ENCODE assay signal across 12 cellular contexts in the genomic region with DNA sequence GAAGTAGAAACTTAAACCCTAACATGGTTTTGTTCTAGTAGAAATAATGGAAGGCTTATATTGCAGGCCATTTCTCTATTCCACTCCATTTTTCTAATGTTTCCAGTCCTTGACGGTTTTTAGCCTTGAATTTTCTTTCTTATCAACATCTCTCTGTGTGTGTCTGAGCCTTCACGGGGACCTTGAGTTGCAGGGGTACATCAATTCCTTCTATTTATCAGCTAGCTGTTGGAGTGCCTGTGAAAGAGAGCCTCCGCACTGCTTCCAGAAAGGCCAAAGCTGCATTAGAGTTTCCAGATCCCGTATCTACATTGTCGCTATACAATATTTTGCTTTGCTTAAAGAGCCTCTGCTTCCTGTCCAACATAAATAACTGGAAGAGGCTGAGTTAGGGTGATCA. TPM values are rescaled to one million over a fixed set of nuclear protein-coding genes. Genes with fewer than 3 reads are reported as not detected.
DNase-seq lines count a peak whose midpoint lies in the region; ATAC-seq and TF ChIP-seq lines count a peak whose summit lies in the region.
"Had no signal": no experiment of that assay in that cellular context is flagged by ENCODE, and none has a peak within 500 bp of the region (broad histone marks: within the 10 kb centered on the region; RNA-seq: fewer than 3 reads in every experiment).

No MANE protein-coding gene starts in this region.

- H2AFZ ChIP-seq in neuronal stem cell (ENCODE audit: low read length) = peak overlapping the region; percentile 27
- H2AFZ ChIP-seq: GM23248 had no signal

- H3K9me3 ChIP-seq in adrenal gland (replicated peaks in 1 of 3) = no peaks in the 10 kb centered on the region
- H3K9me3 ChIP-seq in neuronal stem cell (replicated peaks in 1 of 2; ENCODE audit: control insufficient read depth in 2 of 2, insufficient read depth in 1 of 2, low read depth in 1 of 2, low read length in 2 of 2) = no peaks in the 10 kb centered on the region
- no peaks in the 10 kb centered on the region for H3K9me3 ChIP-seq in ascending aorta
- no peaks in the 10 kb centered on the region for H3K9me3 ChIP-seq in sigmoid colon
- H3K9me3 ChIP-seq: BLaER1 treated with 17β-estradiol and CSF1 and Interleukin-3, amounts not matched to agents 10 nM and 100 nM had no signal

- H3K27ac ChIP-seq in adrenal gland (peak overlapping the region in 4 of 5 donors; percentile 4 to 71 (median 41)), neuronal stem cell (replicated peaks; ENCODE audit: low read length) (no peak overlapping the region), ascending aorta (no peak overlapping the region), sigmoid colon (no peak overlapping the region)
- H3K27ac ChIP-seq: BLaER1 treated with 17β-estradiol and CSF1 and Interleukin-3, amounts not matched to agents 10 nM and 100 nM; GM23248 had no signal

- H3K27me3 ChIP-seq in adrenal gland (no peaks in the 10 kb centered on the region), neuronal stem cell (ENCODE audit: control insufficient read depth in 3 of 3, insufficient read depth in 3 of 3, low read depth in 1 of 3, low read length in 3 of 3) (peaks cover 0 to 2% (median 0%) of the 10 kb centered on the region in 3 experiments), ascending aorta (no peaks in the 10 kb centered on the region), sigmoid colon (no peaks in the 10 kb centered on the region)
- H3K27me3 ChIP-seq: BLaER1 treated with 17β-estradiol and CSF1 and Interleukin-3, amounts not matched to agents 10 nM and 100 nM had no signal

- DNase-seq in activated T-cell treated with anti-CD3 and anti-CD28 coated beads, Interleukin-2, amount 50 U/mL, for 24 hours = no peak
- DNase-seq in activated T-cell treated with anti-CD3 and anti-CD28 coated beads, Interleukin-2, amount 50 U/mL, for 4 hours = no peak
- peak in 6 of 7 donors; percentile 34 to 63 (median 46) for DNase-seq in adrenal gland
- no peak for DNase-seq in glutamatergic neuron
- DNase-seq in neuronal stem cell (ENCODE audit: low spot score) = no peak
- DNase-seq in ascending aorta (ENCODE audit: low spot score in 2 of 2) = no peak
- no peak for DNase-seq in sigmoid colon
- DNase-seq: 8988T; CD4-positive, CD25-positive, alpha-beta regulatory T cell; H7 had no signal

- no peak overlapping the region for H4K91ac ChIP-seq in neuronal stem cell (ENCODE audit: low read depth, low read length, poor library complexity)

- H3K36me3 Mint-ChIP-seq in activated T-cell treated with anti-CD3 and anti-CD28 coated beads, Interleukin-2, amount 50 U/mL, for 24 hours (ENCODE audit: low read depth) = no peaks in the 10 kb centered on the region
- no peaks in the 10 kb centered on the region for H3K36me3 Mint-ChIP-seq in activated T-cell treated with anti-CD3 and anti-CD28 coated beads, Interleukin-2, amount 50 U/mL, for 4 hours (ENCODE audit: insufficient read depth)
- H3K36me3 Mint-ChIP-seq in glutamatergic neuron (ENCODE audit: unreplicated experiment) = no peaks in the 10 kb centered on the region
- H3K36me3 Mint-ChIP-seq: CD4-positive, CD25-positive, alpha-beta regulatory T cell had no signal

- no peak overlapping the region for H3K23ac ChIP-seq in neuronal stem cell (ENCODE audit: low read depth, low read length, poor library complexity)

- peaks cover 24% of the 10 kb centered on the region for H3K4me1 Mint-ChIP-seq in activated T-cell treated with anti-CD3 and anti-CD28 coated beads, Interleukin-2, amount 50 U/mL, for 24 hours (ENCODE audit: low read depth)
- H3K4me1 Mint-ChIP-seq in activated T-cell treated with anti-CD3 and anti-CD28 coated beads, Interleukin-2, amount 50 U/mL, for 4 hours (ENCODE audit: low read depth) = peaks cover 2% of the 10 kb centered on the region
- H3K4me1 Mint-ChIP-seq in glutamatergic neuron (ENCODE audit: low read depth, unreplicated experiment) = no peaks in the 10 kb centered on the region

- TF ChIP-seq CTCF in adrenal gland (IDR thresholded peaks at IDR 0.05) (no peak), glutamatergic neuron (IDR thresholded peaks at IDR 0.05; ENCODE audit: partially characterized antibody, unreplicated experiment) (no peak), ascending aorta (IDR thresholded peaks at IDR 0.05) (no peak), sigmoid colon (IDR thresholded peaks at IDR 0.05) (no peak)

- TF ChIP-seq POLR2A in adrenal gland (IDR thresholded peaks at IDR 0.05) = no peak
- TF ChIP-seq POLR2A in sigmoid colon (IDR thresholded peaks at IDR 0.05) = no peak

- H3K14ac ChIP-seq in neuronal stem cell (ENCODE audit: low read length) = no peak overlapping the region

- H3K36me3 ChIP-seq in adrenal gland (replicated peaks in 1 of 2) (no peaks in the 10 kb centered on the region), neuronal stem cell (replicated peaks in 1 of 2; ENCODE audit: control insufficient read depth in 2 of 2, insufficient read depth in 2 of 2, low read length in 2 of 2) (no peaks in the 10 kb centered on the region), ascending aorta (no peaks in the 10 kb centered on the region), sigmoid colon (no peaks in the 10 kb centered on the region)
- H3K36me3 ChIP-seq: BLaER1 treated with 17β-estradiol and CSF1 and Interleukin-3, amounts not matched to agents 10 nM and 100 nM had no signal

- ATAC-seq in activated T-cell treated with anti-CD3 and anti-CD28 coated beads, Interleukin-2, amount 50 U/mL, for 4 hours = no peak

- H3K4me3 ChIP-seq in adrenal gland (no peak overlapping the region), neuronal stem cell (ENCODE audit: low read length in 2 of 2) (no peak overlapping the region), ascending aorta (no peak overlapping the region), sigmoid colon (no peak overlapping the region)
- H3K4me3 ChIP-seq: BLaER1 treated with 17β-estradiol and CSF1 and Interleukin-3, amounts not matched to agents 10 nM and 100 nM; GM23248 had no signal

- no peak overlapping the region for H3K4me2 ChIP-seq in neuronal stem cell (ENCODE audit: insufficient read depth, low read length, poor library complexity, severe bottlenecking)
- H3K4me2 ChIP-seq: BLaER1 treated with 17β-estradiol and CSF1 and Interleukin-3, amounts not matched to agents 10 nM and 100 nM had no signal

- H3K9me3 Mint-ChIP-seq in activated T-cell treated with anti-CD3 and anti-CD28 coated beads, Interleukin-2, amount 50 U/mL, for 24 hours = no peaks in the 10 kb centered on the region
- no peaks in the 10 kb centered on the region for H3K9me3 Mint-ChIP-seq in activated T-cell treated with anti-CD3 and anti-CD28 coated beads, Interleukin-2, amount 50 U/mL, for 4 hours
- H3K9me3 Mint-ChIP-seq in glutamatergic neuron (ENCODE audit: unreplicated experiment) = no peaks in the 10 kb centered on the region
- H3K9me3 Mint-ChIP-seq: CD4-positive, CD25-positive, alpha-beta regulatory T cell had no signal

- no peak overlapping the region for H2BK120ac ChIP-seq in neuronal stem cell (ENCODE audit: low read depth, low read length)

- no peak overlapping the region for H3K18ac ChIP-seq in neuronal stem cell (ENCODE audit: low read length)

- H3K79me1 ChIP-seq in neuronal stem cell (ENCODE audit: low read depth, low read length) = no peaks in the 10 kb centered on the region

- no peak overlapping the region for H3K4me3 Mint-ChIP-seq in activated T-cell treated with anti-CD3 and anti-CD28 coated beads, Interleukin-2, amount 50 U/mL, for 24 hours
- no peak overlapping the region for H3K4me3 Mint-ChIP-seq in activated T-cell treated with anti-CD3 and anti-CD28 coated beads, Interleukin-2, amount 50 U/mL, for 4 hours
- no peak overlapping the region for H3K4me3 Mint-ChIP-seq in glutamatergic neuron (ENCODE audit: unreplicated experiment)
- H3K4me3 Mint-ChIP-seq: CD4-positive, CD25-positive, alpha-beta regulatory T cell had no signal

- no peak overlapping the region for H2AK5ac ChIP-seq in neuronal stem cell (ENCODE audit: low read depth, low read length)

- no peak for TF ChIP-seq EP300 in sigmoid colon (IDR thresholded peaks at IDR 0.05)

- WGBS in adrenal gland, 4 donors = 34 to 43% (median 37%) methylated on average over 5 of the region's 5 CpGs
- no CpG with 5 or more reads among the region's 5 CpGs for WGBS in neuronal stem cell (ENCODE audit: extremely low coverage in 2 of 2, insufficient read length in 2 of 2, insufficient replicate concordance in 1 of 2), 2 donors
- 87 to 92% methylated on average over 5 of the region's 5 CpGs for WGBS in sigmoid colon, 2 donors

- H2BK5ac ChIP-seq in neuronal stem cell (ENCODE audit: low read length) = no peak overlapping the region

- no peaks in the 10 kb centered on the region for H3K27me3 Mint-ChIP-seq in activated T-cell treated with anti-CD3 and anti-CD28 coated beads, Interleukin-2, amount 50 U/mL, for 24 hours
- H3K27me3 Mint-ChIP-seq in activated T-cell treated with anti-CD3 and anti-CD28 coated beads, Interleukin-2, amount 50 U/mL, for 4 hours (ENCODE audit: low read depth) = no peaks in the 10 kb centered on the region
- H3K27me3 Mint-ChIP-seq in glutamatergic neuron (ENCODE audit: unreplicated experiment) = peaks cover 2% of the 10 kb centered on the region

- H3K4ac ChIP-seq in neuronal stem cell (ENCODE audit: low read length) = no peak overlapping the region

- H3K27ac Mint-ChIP-seq in activated T-cell treated with anti-CD3 and anti-CD28 coated beads, Interleukin-2, amount 50 U/mL, for 24 hours = peak overlapping the region; percentile 77
- H3K27ac Mint-ChIP-seq in glutamatergic neuron (ENCODE audit: unreplicated experiment) = peak overlapping the region; percentile 9
- H3K27ac Mint-ChIP-seq: CD4-positive, CD25-positive, alpha-beta regulatory T cell had no signal

- no peak overlapping the region for H2BK15ac ChIP-seq in neuronal stem cell (ENCODE audit: low read length)

- H4K8ac ChIP-seq in neuronal stem cell (ENCODE audit: low read depth, low read length) = no peak overlapping the region

- no peak overlapping the region for H3K9ac ChIP-seq in neuronal stem cell (ENCODE audit: low read depth, low read length, poor library complexity)
- H3K9ac ChIP-seq: BLaER1 treated with 17β-estradiol and CSF1 and Interleukin-3, amounts not matched to agents 10 nM and 100 nM; GM23248 had no signal

- intact Hi-C loops in adrenal gland (cut with DNase I) (no loop called here), ascending aorta (cut with DNase I) (loop anchor here (10.0 kb wide), 1 partner anchor 959 kb away; a partner anchor contains a TSS), sigmoid colon (cut with DNase I) (no loop called here)

- H3K4me1 ChIP-seq in adrenal gland (replicated peaks in 1 of 2) (peaks cover 10 to 36% of the 10 kb centered on the region in 2 donors), neuronal stem cell (ENCODE audit: control insufficient read depth in 2 of 2, insufficient read depth in 1 of 2, low read depth in 1 of 2, low read length in 2 of 2) (peaks cover 0 to under 1% of the 10 kb centered on the region in 2 donors), ascending aorta (no peaks in the 10 kb centered on the region), sigmoid colon (peaks cover 0 to 28% (median 15%) of the 10 kb centered on the region in 4 donors)

- H2BK12ac ChIP-seq in neuronal stem cell (ENCODE audit: low read length) = no peak overlapping the region

RNA-seq across cellular contexts. Expression of a gene that starts 5.4 kb away (rescaled TPM):
- 10 to 100 TPM; 15.2 to 19.1 (median 18.0) TPM for total RNA-seq in activated T-cell treated with anti-CD3 and anti-CD28 coated beads, Interleukin-2, amount 50 U/mL, for 4 hours
- total RNA-seq in adrenal gland (10 to 100 TPM; 15.0 to 40.1 (median 19.5) TPM), glutamatergic neuron (ENCODE audit: unreplicated experiment) (25.4 TPM), ascending aorta (26.1 TPM), sigmoid colon (10 to 100 TPM; 22.4 to 37.1 (median 33.2) TPM)
- polyA plus RNA-seq in adrenal gland (10 to 100 TPM; 14.6 to 41.8 (median 16.5) TPM), sigmoid colon (1 to 10 TPM; 3.5 to 6.8 (median 6.0) TPM)
- polyA plus RNA-seq in neuronal stem cell (2013, experiment 1 of 2) = 36.5 TPM
- 36.6 TPM for polyA plus RNA-seq in neuronal stem cell (2013, experiment 2 of 2)

Comparison
In these comparisons a context has a peak if more than half of its experiments do, and no peak if none do; other contexts are left out.
1. DNase-seq: peak in adrenal gland (6 of 7); none in activated T-cell treated with anti-CD3 and anti-CD28 coated beads, Interleukin-2, amount 50 U/mL, for 24 hours (single experiment), activated T-cell treated with anti-CD3 and anti-CD28 coated beads, Interleukin-2, amount 50 U/mL, for 4 hours (single experiment), glutamatergic neuron (single experiment), neuronal stem cell (single experiment), ascending aorta (0 of 2) and sigmoid colon (single experiment).
2. H3K27ac ChIP-seq: peak in adrenal gland (4 of 5); none in neuronal stem cell (single experiment), ascending aorta (0 of 2) and sigmoid colon (0 of 4).